8 cellular contexts compared by ENCODE assay signal in the genomic region with DNA sequence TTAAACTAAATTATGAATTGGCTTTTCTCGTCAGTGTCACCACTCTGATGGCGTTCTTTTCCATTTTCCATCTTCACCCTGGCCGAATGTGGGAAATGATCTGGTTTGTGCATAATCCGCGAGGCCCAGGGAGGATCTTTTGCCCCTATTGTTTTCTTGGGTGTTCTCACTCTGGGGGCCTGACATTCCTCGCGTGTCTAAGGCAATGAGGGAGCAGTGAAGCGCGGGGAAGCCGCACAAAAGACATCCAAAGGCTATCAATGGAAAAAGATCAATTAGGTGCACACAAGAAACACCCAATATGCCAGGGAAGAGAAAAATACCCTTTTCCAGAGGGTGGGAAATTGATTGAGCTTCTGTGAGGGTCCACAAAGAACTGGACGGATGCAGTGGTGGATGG. TPM values are rescaled to one million over a fixed set of nuclear protein-coding genes. Genes with fewer than 3 reads are reported as not detected.
DNase-seq lines count a peak whose midpoint lies in the region; ATAC-seq, FAIRE-seq and TF ChIP-seq lines count a peak whose summit lies in the region.

No MANE protein-coding gene starts in this region.

- no peak for TF ChIP-seq CTCF in HCT116 (IDR thresholded peaks at IDR 0.05 in 2 of 3, conservative IDR thresholded peaks at IDR 0.05 in 1 of 3; ENCODE audit: borderline replicate concordance in 1 of 3, insufficient read depth in 1 of 3, low read depth in 2 of 3, low read length in 2 of 3)

- H3K27me3 ChIP-seq in HCT116 (ENCODE audit: insufficient read depth, low read length) (no peaks in the 10 kb centered on the region), right cardiac atrium (ENCODE audit: control insufficient read depth, insufficient read depth) (no peaks in the 10 kb centered on the region), skeletal muscle tissue (ENCODE audit: control insufficient read depth in 3 of 3, insufficient read depth in 3 of 3, low read length in 3 of 3) (no peaks in the 10 kb centered on the region)

- intact Hi-C loops in HCT116 (cut with micrococcal nuclease) (no loop called here), right cardiac atrium (cut with DNase I) (loop anchor here (5.0 to 10.0 kb wide), 7 partner anchors 76 to 279 kb away; no protein-coding TSS in a partner anchor)
- intact Hi-C loops in activated CD4-positive, alpha-beta memory T cell treated with anti-CD3 and anti-CD28 coated beads for 36 hours (cut with micrococcal nuclease): loop anchor here (2.0 to 10.0 kb wide), 4 partner anchors 105 to 331 kb away; a partner anchor contains a TSS

- H3K4me1 ChIP-seq in HCT116 (ENCODE audit: control insufficient read depth in 1 of 2, insufficient read depth in 2 of 2, low read length in 2 of 2) (peaks cover 0 to 21% of the 10 kb centered on the region in 2 experiments), right cardiac atrium (ENCODE audit: control insufficient read depth, insufficient read depth, low read length) (peaks cover 2% of the 10 kb centered on the region), skeletal muscle tissue (ENCODE audit: control insufficient read depth in 3 of 3, insufficient read depth in 3 of 3, low read length in 3 of 3) (peaks cover 9 to 28% (median 17%) of the 10 kb centered on the region in 3 donors)

- H3K36me3 Mint-ChIP-seq in activated CD4-positive, alpha-beta memory T cell treated with anti-CD3 and anti-CD28 coated beads for 36 hours: peaks cover 2% of the 10 kb centered on the region

- CTCF ChIA-PET in HCT116 (lab: Charles Lee): no interaction called here
- CTCF ChIA-PET in activated CD4-positive, alpha-beta memory T cell treated with anti-CD3 and anti-CD28 coated beads for 36 hours (lab: Charles Lee): no interaction called here

- BruUV-seq in HCT116 (replicated peaks; lab: Mats Ljungman, UMichigan): no TSS peak

- H3K9me3 ChIP-seq in HCT116 (ENCODE audit: control insufficient read depth in 1 of 2, insufficient read depth in 1 of 2, low read depth in 1 of 2, low read length in 2 of 2): no peaks in the 10 kb centered on the region
- no peaks in the 10 kb centered on the region for H3K9me3 ChIP-seq in right cardiac atrium (ENCODE audit: control insufficient read depth, low read length)
- H3K9me3 ChIP-seq in skeletal muscle tissue (ENCODE audit: control insufficient read depth in 3 of 3, low read length in 3 of 3): no peaks in the 10 kb centered on the region

- no peaks in the 10 kb centered on the region for H3K9me3 Mint-ChIP-seq in activated CD4-positive, alpha-beta memory T cell treated with anti-CD3 and anti-CD28 coated beads for 36 hours

- peak overlapping the region; percentile 92 for H3K4me2 ChIP-seq in HCT116 (ENCODE audit: low read length)

- RAD21 ChIA-PET in HCT116 (lab: Charles Lee; ENCODE audit: low non-redundant PET in 1 of 2, low total read pairs in 2 of 2, uncharacterized antibody in 2 of 2, unreplicated experiment in 2 of 2): no interaction called here

- H3K9ac ChIP-seq in HCT116 (ENCODE audit: low read length) (peak overlapping the region; percentile 63), skeletal muscle tissue (ENCODE audit: low read depth in 1 of 3, low read length in 3 of 3) (peak overlapping the region; percentile 83 to 95 (median 92))

- no peaks in the 10 kb centered on the region for H3K9me2 ChIP-seq in HCT116 (ENCODE audit: insufficient read depth)

- H3K27ac Mint-ChIP-seq in activated CD4-positive, alpha-beta memory T cell treated with anti-CD3 and anti-CD28 coated beads for 36 hours: no peak overlapping the region

- H2AFZ ChIP-seq in HCT116 (ENCODE audit: low read depth, low read length, poor library complexity, severe bottlenecking): no peak overlapping the region

- no peak for FAIRE-seq in GM12892 (lab: Jason Lieb, UNC)

- no peaks in the 10 kb centered on the region for H4K20me1 ChIP-seq in HCT116 (ENCODE audit: insufficient read depth)

- ATAC-seq in HCT116 (no peak), right cardiac atrium (no peak), GM18868 (IDR thresholded peaks at IDR 0.05; ENCODE audit: unreplicated experiment) (no peak)

- DNase-seq in HCT116 (ENCODE audit: low read depth, low spot score) (no peak), right cardiac atrium (peak in 1 of 3 donors; percentile 40), GM12892 (ENCODE audit: insufficient read length) (no peak), NCI-H524 treated with DMSO at 0.1 percent for 48 hours (lab: John Stamatoyannopoulos, UW) (no peak), T-helper 9 cell (no peak)
- DNase-seq in activated CD4-positive, alpha-beta memory T cell treated with anti-CD3 and anti-CD28 coated beads for 36 hours: no peak

- peak overlapping the region; percentile 59 to 70 for H3K4me3 ChIP-seq in HCT116 (replicated peaks in 1 of 2; ENCODE audit: low read depth in 1 of 2, low read length in 2 of 2)
- peak overlapping the region; percentile 88 for H3K4me3 ChIP-seq in right cardiac atrium (ENCODE audit: low read length)
- peak overlapping the region; percentile 75 to 89 (median 84) for H3K4me3 ChIP-seq in skeletal muscle tissue (ENCODE audit: low read length in 3 of 3)

- H3K79me2 ChIP-seq in HCT116 (ENCODE audit: insufficient read depth, low read length): no peaks in the 10 kb centered on the region

- peaks cover 68% of the 10 kb centered on the region for H3K27me3 Mint-ChIP-seq in activated CD4-positive, alpha-beta memory T cell treated with anti-CD3 and anti-CD28 coated beads for 36 hours

- no peaks in the 10 kb centered on the region for H3K36me3 ChIP-seq in HCT116 (ENCODE audit: control insufficient read depth in 1 of 2, insufficient read depth in 2 of 2, low read length in 2 of 2)
- no peaks in the 10 kb centered on the region for H3K36me3 ChIP-seq in skeletal muscle tissue (ENCODE audit: control insufficient read depth in 3 of 3, insufficient read depth in 3 of 3, low read length in 3 of 3)

- H3K4me1 Mint-ChIP-seq in activated CD4-positive, alpha-beta memory T cell treated with anti-CD3 and anti-CD28 coated beads for 36 hours (ENCODE audit: low read depth): peaks cover 15% of the 10 kb centered on the region

- 60% methylated on average over 11 of the region's 11 CpGs for WGBS in right cardiac atrium

- POLR2A ChIA-PET in HCT116 (lab: Charles Lee): no interaction called here
- POLR2A ChIA-PET in activated CD4-positive, alpha-beta memory T cell treated with anti-CD3 and anti-CD28 coated beads for 36 hours (lab: Charles Lee): no interaction called here

- TF ChIP-seq POLR2A in HCT116 (IDR thresholded peaks at IDR 0.05; ENCODE audit: borderline replicate concordance, extremely low read depth, insufficient read depth, insufficient read length) (no peak), GM12892 (IDR thresholded peaks at IDR 0.05; ENCODE audit: low read depth, low read length) (no peak)

- no peak for TF ChIP-seq RAD21 in HCT116 (IDR thresholded peaks at IDR 0.05; ENCODE audit: low read depth)

- H3K27ac ChIP-seq in HCT116 (ENCODE audit: low read depth, low read length): no peak overlapping the region
- peak overlapping the region; percentile 95 for H3K27ac ChIP-seq in right cardiac atrium (ENCODE audit: low read length)
- peak overlapping the region; percentile 97 for H3K27ac ChIP-seq in skeletal muscle tissue (ENCODE audit: low read depth, low read length)

- peak overlapping the region; percentile 65 for H3K4me3 Mint-ChIP-seq in activated CD4-positive, alpha-beta memory T cell treated with anti-CD3 and anti-CD28 coated beads for 36 hours

TF ChIP-seq in HCT116, 20 proteins besides CTCF, POLR2A, EP300 and RAD21:
- TF ChIP-seq EZH2 (IDR thresholded peaks at IDR 0.05) (no peak), ZFX (IDR thresholded peaks at IDR 0.05) (no peak)
- TF ChIP-seq, protein P1, sequence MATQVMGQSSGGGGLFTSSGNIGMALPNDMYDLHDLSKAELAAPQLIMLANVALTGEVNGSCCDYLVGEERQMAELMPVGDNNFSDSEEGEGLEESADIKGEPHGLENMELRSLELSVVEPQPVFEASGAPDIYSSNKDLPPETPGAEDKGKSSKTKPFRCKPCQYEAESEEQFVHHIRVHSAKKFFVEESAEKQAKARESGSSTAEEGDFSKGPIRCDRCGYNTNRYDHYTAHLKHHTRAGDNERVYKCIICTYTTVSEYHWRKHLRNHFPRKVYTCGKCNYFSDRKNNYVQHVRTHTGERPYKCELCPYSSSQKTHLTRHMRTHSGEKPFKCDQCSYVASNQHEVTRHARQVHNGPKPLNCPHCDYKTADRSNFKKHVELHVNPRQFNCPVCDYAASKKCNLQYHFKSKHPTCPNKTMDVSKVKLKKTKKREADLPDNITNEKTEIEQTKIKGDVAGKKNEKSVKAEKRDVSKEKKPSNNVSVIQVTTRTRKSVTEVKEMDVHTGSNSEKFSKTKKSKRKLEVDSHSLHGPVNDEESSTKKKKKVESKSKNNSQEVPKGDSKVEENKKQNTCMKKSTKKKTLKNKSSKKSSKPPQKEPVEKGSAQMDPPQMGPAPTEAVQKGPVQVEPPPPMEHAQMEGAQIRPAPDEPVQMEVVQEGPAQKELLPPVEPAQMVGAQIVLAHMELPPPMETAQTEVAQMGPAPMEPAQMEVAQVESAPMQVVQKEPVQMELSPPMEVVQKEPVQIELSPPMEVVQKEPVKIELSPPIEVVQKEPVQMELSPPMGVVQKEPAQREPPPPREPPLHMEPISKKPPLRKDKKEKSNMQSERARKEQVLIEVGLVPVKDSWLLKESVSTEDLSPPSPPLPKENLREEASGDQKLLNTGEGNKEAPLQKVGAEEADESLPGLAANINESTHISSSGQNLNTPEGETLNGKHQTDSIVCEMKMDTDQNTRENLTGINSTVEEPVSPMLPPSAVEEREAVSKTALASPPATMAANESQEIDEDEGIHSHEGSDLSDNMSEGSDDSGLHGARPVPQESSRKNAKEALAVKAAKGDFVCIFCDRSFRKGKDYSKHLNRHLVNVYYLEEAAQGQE (IDR thresholded peaks at IDR 0.05; ENCODE audit: low read depth): no peak

RNA-seq across cellular contexts. Expression of a gene that starts 1.0 kb away (rescaled TPM):
- total RNA-seq in HCT116 (2021; ENCODE audit: unreplicated experiment) (8.9 TPM), right cardiac atrium (10 to 100 TPM; 70.4 to 93.5 (median 78.9) TPM), skeletal muscle tissue (16.7 TPM)
- polyA plus RNA-seq in HCT116 (2012): 2.2 and 3.6 TPM in 2 replicates
- 1 to 10 TPM; 1.9 to 2.2 TPM for total RNA-seq in activated CD4-positive, alpha-beta memory T cell treated with anti-CD3 and anti-CD28 coated beads for 36 hours
- 57.1 TPM for polyA plus RNA-seq in right cardiac atrium
- polyA plus RNA-seq in GM12892 (2012; ENCODE audit: missing spikeins): 2.7 TPM
